In genomic region chr7:71301167-71301566, GRCh38 we compare ENCODE assay signal across 27 cellular contexts.
"Had no signal": no experiment of that assay in that cellular context is flagged by ENCODE, and none has a peak within 500 bp of the region (broad histone marks: within the 10 kb centered on the region; RNA-seq: fewer than 3 reads in every experiment).

No MANE protein-coding gene starts in this region.

- FAIRE-seq: endothelial cell of umbilical vein had no signal

- DNase-seq: activated CD4-positive, alpha-beta T cell treated with anti-CD3 and anti-CD28 coated beads for 48 hours; activated CD4-positive, alpha-beta T cell treated with anti-CD3 and anti-CD28 coated beads, Interleukin-2, amount 50 U/mL, for 48 hours; activated CD8-positive, alpha-beta memory T cell treated with anti-CD3 and anti-CD28 coated beads for 24 hours; activated effector memory CD4-positive, alpha-beta T cell treated with Interleukin-2 at 50 U/mL for 16 hours; activated naive CD4-positive, alpha-beta T cell treated with anti-CD3 and anti-CD28 coated beads for 36 hours; activated naive CD8-positive, alpha-beta T cell treated with anti-CD3 and anti-CD28 coated beads for 36 hours; adrenal gland; aorta; body of pancreas; colonic mucosa; effector memory CD4-positive, alpha-beta T cell; foreskin keratinocyte; left lung; naive B cell; nephron progenitor cell; retina; stimulated activated CD4-positive, alpha-beta T cell treated with anti-CD3 and anti-CD28 coated beads, Interleukin-15, amount 100 ng/mL, for 24 hours; stimulated activated naive CD4-positive, alpha-beta T cell; transverse colon had no signal

- H3K27ac ChIP-seq: adrenal gland, body of pancreas, colonic mucosa, foreskin keratinocyte, left lung, neutrophil, prostate gland, suprapubic skin, VCaP had no signal

- H3K9me3 ChIP-seq: adrenal gland, body of pancreas, colonic mucosa, left lung, neutrophil, prostate gland, suprapubic skin, transverse colon had no signal

- H3K36me3 ChIP-seq: adrenal gland, colonic mucosa, left lung, neutrophil, prostate gland, suprapubic skin, transverse colon had no signal

- H3K4me1 ChIP-seq: body of pancreas, colonic mucosa, foreskin keratinocyte, prostate gland, suprapubic skin had no signal

- H3K27me3 ChIP-seq: adrenal gland, body of pancreas, colonic mucosa, foreskin keratinocyte, left lung, neutrophil, suprapubic skin, transverse colon had no signal

- H3K4me3 ChIP-seq: adrenal gland, body of pancreas, colonic mucosa, left lung, lung, prostate gland, smooth muscle cell, suprapubic skin, transverse colon had no signal

- ATAC-seq: activated CD4-positive, CD25-positive, alpha-beta regulatory T cell treated with anti-CD3 and anti-CD28 coated beads, Interleukin-2, amount 50 U/mL, for 24 hours; body of pancreas; foreskin keratinocyte; left lung had no signal
